ENCODE assay signal across 8 cellular contexts in the genomic region with DNA sequence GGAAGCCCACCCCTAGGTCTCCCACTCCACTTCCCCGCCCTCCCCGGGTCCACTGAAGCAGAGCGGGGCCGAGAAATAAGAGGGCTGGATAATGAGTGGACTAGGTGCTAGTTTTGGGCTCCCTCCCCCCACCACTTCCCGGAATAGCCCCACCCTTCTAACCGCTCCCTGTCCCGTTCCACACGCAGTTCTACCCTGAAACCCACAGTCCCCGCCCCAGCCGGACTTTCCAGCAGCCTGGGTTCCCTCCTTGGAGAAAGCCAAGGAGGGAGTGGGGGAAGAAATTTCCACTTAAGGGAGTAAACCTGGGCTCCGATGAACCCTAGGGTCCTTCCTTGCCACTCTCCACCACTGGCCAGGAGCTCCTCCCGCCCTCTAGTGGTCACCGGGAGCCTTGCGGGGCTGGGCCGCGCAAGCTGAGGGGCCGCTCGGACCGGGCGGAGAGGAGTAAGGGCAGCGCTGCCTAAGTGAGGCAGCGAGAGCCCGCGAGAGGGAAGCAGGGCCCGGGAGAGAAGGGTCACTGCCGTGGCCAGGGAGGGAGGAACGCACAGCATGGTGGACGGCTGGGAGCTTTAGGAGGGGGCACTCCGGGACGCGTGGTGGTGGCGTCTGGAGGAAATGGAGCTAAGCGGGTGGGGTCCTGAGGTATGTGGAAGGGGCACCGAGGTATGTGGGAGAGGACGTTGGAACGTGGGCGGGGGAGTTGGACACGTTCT.
A peak's percentile ranks its signal among the peaks of the same experiment; 100 is the strongest.
DNase-seq lines count a peak whose midpoint lies in the region; ATAC-seq and TF ChIP-seq lines count a peak whose summit lies in the region.

No MANE protein-coding gene starts in this region.

- DNase-seq in ACHN (peak; percentile 92), NCI-H345 treated with DMSO at 0.1 percent for 48 hours (lab: John Stamatoyannopoulos, UW; ENCODE audit: unreplicated experiment) (peak; percentile 96), choroid plexus epithelial cell (ENCODE audit: low read depth) (peak; percentile 91)
- peak; percentile 43 for DNase-seq in activated CD4-positive, alpha-beta T cell treated with anti-CD3 and anti-CD28 coated beads for 1 hour
- peak; percentile 59 to 83 (median 60) for DNase-seq in stimulated activated CD4-positive, alpha-beta T cell treated with anti-CD3 and anti-CD28 coated beads, Interleukin-1b, Interleukin-23, amount 100 ng/mL, for 24 hours (ENCODE audit: low read depth in 4 of 4, low spot score in 1 of 4)

- peak overlapping the region; percentile 70 for H3K4me3 ChIP-seq in choroid plexus epithelial cell (ENCODE audit: low read depth, low read length)

- peak; percentile 95 for TF ChIP-seq CTCF in choroid plexus epithelial cell (conservative IDR thresholded peaks at IDR 0.05; ENCODE audit: low read depth, low read length)

- no peaks in the 10 kb centered on the region for H3K27me3 ChIP-seq in layer of hippocampus (ENCODE audit: control insufficient read depth, insufficient read depth, low read length)

- in situ Hi-C loops in ACHN (cut with HindIII; ENCODE audit: low pct_ligation_motif_present, low pct_unique_long_range_greater_than_20kb, low sequenced_read_pairs) = no loop called here

- peak; percentile 54 for ATAC-seq in GM18520 (IDR thresholded peaks at IDR 0.05; ENCODE audit: unreplicated experiment)
- ATAC-seq in HG03175 (IDR thresholded peaks at IDR 0.05; ENCODE audit: unreplicated experiment) = peak; percentile 67

- peak overlapping the region; percentile 75 for H3K27ac ChIP-seq in layer of hippocampus (ENCODE audit: low read depth, low read length)

Comparison
In these comparisons a context has a peak if more than half of its experiments do, and no peak if none do; other contexts are left out.
1. Peak in every context shown above with its lines: DNase-seq, ATAC-seq, H3K4me3 ChIP-seq and H3K27ac ChIP-seq.
2. DNase-seq: peak in every context shown above with its lines; median percentile 96 in NCI-H345 treated with DMSO at 0.1 percent for 48 hours; 92 in ACHN; 91 in choroid plexus epithelial cell; 60 in stimulated activated CD4-positive, alpha-beta T cell treated with anti-CD3 and anti-CD28 coated beads, Interleukin-1b, Interleukin-23, amount 100 ng/mL, for 24 hours; 43 in activated CD4-positive, alpha-beta T cell treated with anti-CD3 and anti-CD28 coated beads for 1 hour.